10 cellular contexts compared by ENCODE assay signal in the genomic region with DNA sequence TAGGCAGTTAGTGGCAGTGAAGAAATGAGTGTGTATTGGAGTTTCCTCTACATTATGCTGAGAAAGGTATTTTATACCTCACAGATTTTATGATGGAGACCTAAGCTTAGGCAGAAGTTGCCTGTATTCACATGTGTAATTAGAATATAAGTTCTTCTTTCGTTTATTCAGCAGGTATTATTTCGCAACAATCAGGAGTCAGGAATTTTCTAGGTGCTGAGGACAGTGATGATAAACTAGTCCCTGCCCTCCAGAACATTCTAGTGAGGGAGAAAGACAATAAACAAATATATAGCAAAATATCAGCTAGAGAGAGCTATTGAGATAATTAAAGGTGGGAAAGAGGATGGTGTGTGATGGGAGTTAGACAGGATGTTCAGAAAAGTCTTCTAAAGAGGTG.
"Had no signal": no experiment of that assay in that cellular context is flagged by ENCODE, and none has a peak within 500 bp of the region (broad histone marks: within the 10 kb centered on the region; RNA-seq: fewer than 3 reads in every experiment).

No MANE protein-coding gene starts in this region.

- FAIRE-seq: H54 had no signal

- H3K4me3 ChIP-seq: GM23248, GM23338, HAP-1 had no signal

- H3K9me3 ChIP-seq: HAP-1 had no signal

- H3K27ac ChIP-seq: GM23248 had no signal

- H3K36me3 ChIP-seq: HAP-1 had no signal

- H3K4me2 ChIP-seq: GM23338 had no signal

- H2AFZ ChIP-seq: GM23248, GM23338 had no signal

- ATAC-seq: GM23338, HCT116 had no signal

- H3K9ac ChIP-seq: GM23248 had no signal

- H3K4me1 ChIP-seq: HAP-1 had no signal

- DNase-seq: GM23248, GOT3, H7, H9, HCEC 1CT, HFFc6 had no signal
